ENCODE assay signal across 21 cellular contexts in genomic region chr6:128892079-128892478, GRCh38. TPM values are rescaled to one million over a fixed set of nuclear protein-coding genes. Genes with fewer than 3 reads are reported as not detected.
DNase-seq lines count a peak whose midpoint lies in the region; ATAC-seq and TF ChIP-seq lines count a peak whose summit lies in the region.
"Had no signal": no experiment of that assay in that cellular context is flagged by ENCODE, and none has a peak within 500 bp of the region (broad histone marks: within the 10 kb centered on the region; RNA-seq: fewer than 3 reads in every experiment).

No MANE protein-coding gene starts in this region.

- no peaks in the 10 kb centered on the region for H3K36me3 ChIP-seq in cardiac muscle cell
- H3K36me3 ChIP-seq in heart left ventricle: peaks cover 0 to 26% (median 0%) of the 10 kb centered on the region in 9 donors
- peaks cover 12% of the 10 kb centered on the region for H3K36me3 ChIP-seq in right atrium auricular region
- H3K36me3 ChIP-seq: BLaER1 treated with 17β-estradiol and CSF1 and Interleukin-3, amounts not matched to agents 10 nM and 100 nM; HAP-1 had no signal

- H3K4me3 ChIP-seq in cardiac muscle cell (peak overlapping the region; percentile 0), heart left ventricle (peak overlapping the region in 9 of 12 donors; percentile 23 to 76 (median 65)), right atrium auricular region (peak overlapping the region; percentile 8 to 13)
- H3K4me3 ChIP-seq: BLaER1 treated with 17β-estradiol and CSF1 and Interleukin-3, amounts not matched to agents 10 nM and 100 nM; GM12878; GM23248; HAP-1 had no signal

- TF ChIP-seq CTCF in cardiac muscle cell (IDR thresholded peaks at IDR 0.05; ENCODE audit: low read depth, low read length) (no peak), heart left ventricle (IDR thresholded peaks at IDR 0.05) (no peak), right atrium auricular region (IDR thresholded peaks at IDR 0.05) (no peak), GM13976 (IDR thresholded peaks at IDR 0.05; ENCODE audit: borderline replicate concordance, control extremely low read depth, extremely low read depth, insufficient read depth, missing control alignments) (no peak)

- in situ Hi-C loops in GM13976 (cut with MboI; ENCODE audit: low sequenced_read_pairs, unreplicated experiment): no loop called here

- H3K27me3 ChIP-seq in cardiac muscle cell: no peaks in the 10 kb centered on the region
- H3K27me3 ChIP-seq in heart left ventricle: no peaks in the 10 kb centered on the region
- H3K27me3 ChIP-seq in right atrium auricular region: no peaks in the 10 kb centered on the region
- H3K27me3 ChIP-seq: BLaER1 treated with 17β-estradiol and CSF1 and Interleukin-3, amounts not matched to agents 10 nM and 100 nM had no signal

- WGBS in heart left ventricle, 4 donors: 7 to 9% (median 8%) methylated on average over 2 of the region's 2 CpGs

- peak in 1 of 2 donors; percentile 24 for DNase-seq in cardiac muscle cell (ENCODE audit: low read depth in 1 of 2, low spot score in 1 of 2)
- no peak for DNase-seq in cardiac septum (ENCODE audit: low spot score)
- DNase-seq in heart left ventricle: no peak
- no peak for DNase-seq in right atrium auricular region (ENCODE audit: low spot score)
- DNase-seq in GM13976 (ENCODE audit: low spot score): no peak
- no peak for DNase-seq in activated T-cell treated with anti-CD3 and anti-CD28 coated beads, Interleukin-2, amount 50 U/mL, for 48 hours
- no peak for DNase-seq in NCI-H345 treated with DMSO at 0.1 percent for 48 hours (lab: John Stamatoyannopoulos, UW; ENCODE audit: unreplicated experiment)
- DNase-seq: 8988T; Calu3; CD8-positive, alpha-beta T cell; DMS 273 treated with DMSO at 0.1 percent for 48 hours; DMS53; DND-41; EL; GM23248 had no signal

- intact Hi-C loops in cardiac septum (cut with DNase I): no loop called here
- intact Hi-C loops in heart left ventricle (cut with DNase I): loop anchor here in 2 of 10 donors (10.0 kb wide), 2 partner anchors 53 to 243 kb away; no protein-coding TSS in a partner anchor

- H3K9me3 ChIP-seq in cardiac muscle cell (ENCODE audit: low read depth) (no peaks in the 10 kb centered on the region), heart left ventricle (peaks cover 0 to 9% (median 0%) of the 10 kb centered on the region in 12 donors), right atrium auricular region (no peaks in the 10 kb centered on the region)
- H3K9me3 ChIP-seq: BLaER1 treated with 17β-estradiol and CSF1 and Interleukin-3, amounts not matched to agents 10 nM and 100 nM; HAP-1 had no signal

- H3K27ac ChIP-seq in cardiac muscle cell (peak overlapping the region; percentile 78), heart left ventricle (peak overlapping the region; percentile 28 to 96 (median 82)), right atrium auricular region (peak overlapping the region; percentile 62 to 87)
- H3K27ac ChIP-seq: BLaER1 treated with 17β-estradiol and CSF1 and Interleukin-3, amounts not matched to agents 10 nM and 100 nM; GM23248 had no signal

- ATAC-seq in heart left ventricle (peak; percentile 34 to 66 (median 44)), GM21737 (IDR thresholded peaks at IDR 0.05; ENCODE audit: unreplicated experiment) (no peak)
- ATAC-seq: CD8-positive, alpha-beta T cell; GM12878 had no signal

- H3K4me1 ChIP-seq in cardiac muscle cell (ENCODE audit: low read depth) (peaks cover 51% of the 10 kb centered on the region), heart left ventricle (peaks cover 0 to 45% (median 6%) of the 10 kb centered on the region in 12 donors), right atrium auricular region (peaks cover 0 to 3% of the 10 kb centered on the region in 2 donors)
- H3K4me1 ChIP-seq: BLaER1 treated with 17β-estradiol and CSF1 and Interleukin-3, amounts not matched to agents 10 nM and 100 nM; HAP-1 had no signal

- TF ChIP-seq POLR2A in heart left ventricle (IDR thresholded peaks at IDR 0.05): no peak

RNA-seq across cellular contexts. Expression of gene LAMA2, which starts 9.1 kb away (rescaled TPM):
- 52.0 and 78.1 TPM in 2 replicates for total RNA-seq in cardiac muscle cell
- polyA plus RNA-seq in cardiac muscle cell: 13.4 and 20.3 TPM in 2 replicates
- 344 TPM for total RNA-seq in cardiac septum
- total RNA-seq in heart left ventricle: 100 to 1,000 TPM; 156 to 299 (median 207) TPM
- 10 to 100 TPM; 34.8 to 85.0 TPM for polyA plus RNA-seq in heart left ventricle
- total RNA-seq in right atrium auricular region: 100 to 1,000 TPM; 150 to 166 TPM
- total RNA-seq: B cell, G401 had no signal

Comparison
In these comparisons a context has a peak if more than half of its experiments do, and no peak if none do; other contexts are left out.
1. H3K4me3 ChIP-seq: peak in every context shown above with its lines; median percentile 65 in heart left ventricle; 10 in right atrium auricular region; 0 in cardiac muscle cell.